In the genomic region with DNA sequence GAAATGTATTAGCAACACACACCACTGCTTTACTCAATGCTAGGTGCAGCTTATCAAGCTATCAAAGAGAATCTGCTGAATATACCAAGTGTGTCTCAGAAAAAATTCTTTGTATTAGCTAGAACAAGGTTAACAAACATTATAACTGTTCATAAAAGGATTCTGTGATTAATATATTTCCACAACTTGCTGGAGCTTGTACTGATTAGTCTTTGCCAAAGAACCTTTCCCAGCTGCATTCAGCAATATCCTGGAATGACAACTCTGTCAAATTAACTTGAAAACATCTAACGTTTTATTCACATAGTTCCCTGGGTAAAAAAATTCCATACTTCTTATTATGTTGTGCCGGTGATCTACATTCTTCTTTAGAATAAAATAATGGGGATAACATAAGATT, we compare ENCODE assay signal across 22 cellular contexts.
"Had no signal": no experiment of that assay in that cellular context is flagged by ENCODE, and none has a peak within 500 bp of the region (broad histone marks: within the 10 kb centered on the region; RNA-seq: fewer than 3 reads in every experiment).

No MANE protein-coding gene starts in this region.

- ATAC-seq: left colon; left lung; lower lobe of right lung; natural killer cell; right lobe of liver; stimulated activated memory B cell treated with anti-CD40 and anti-IgM and Interleukin-4, amounts not matched to agents 10 μg/mL and 1 μg/mL and 100 μg/mL, for 72 hours; stimulated activated naive CD8-positive, alpha-beta T cell treated with anti-CD3 and anti-CD28 coated beads, Interleukin-15, amount 100 ng/mL, for 72 hours had no signal

- H3K27ac ChIP-seq: left lung, lower lobe of right lung, ovary, right atrium auricular region, right lobe of liver, tibial nerve, uterus had no signal

- DNase-seq: kidney; left colon; left lung; lower lobe of right lung; mesendoderm; naive B cell; natural killer cell; nephron progenitor cell; ovary; right lobe of liver; stimulated activated CD4-positive, alpha-beta T cell treated with anti-CD3 and anti-CD28 coated beads, Interleukin-1b, Interleukin-23, amount 100 ng/mL, for 48 hours; stimulated activated CD4-positive, alpha-beta T cell treated with anti-CD3 and anti-CD28 coated beads, Interleukin-2, amount 100 ng/mL, for 48 hours; stimulated activated CD4-positive, alpha-beta T cell treated with anti-CD3 and anti-CD28 coated beads, Interleukin-4, amount 100 ng/mL, for 4 hours; stimulated activated CD8-positive, alpha-beta memory T cell treated with anti-CD3 and anti-CD28 coated beads, Interleukin-4, amount 100 ng/mL, for 48 hours; stimulated activated naive CD4-positive, alpha-beta T cell treated with Interleukin-2 at 50 U/mL for 16 hours; stimulated activated naive CD8-positive, alpha-beta T cell treated with anti-CD3 and anti-CD28 coated beads, Interleukin-15, amount 100 ng/mL, for 72 hours; substantia nigra; uterus had no signal

- H3K36me3 ChIP-seq: left lung, lower lobe of right lung, ovary, right atrium auricular region, right lobe of liver, tibial nerve, uterus had no signal

- H3K4me2 ChIP-seq: smooth muscle cell had no signal

- H3K27me3 ChIP-seq: left lung, ovary, right atrium auricular region, right lobe of liver, tibial nerve, uterus had no signal

- FAIRE-seq: kidney had no signal

- H3K4me3 ChIP-seq: left lung, lower lobe of right lung, ovary, right atrium auricular region, right lobe of liver, smooth muscle cell, tibial nerve, uterus had no signal

- H3K4me1 ChIP-seq: left lung, lower lobe of right lung, right atrium auricular region, right lobe of liver, uterus had no signal

- H3K9me3 ChIP-seq: left lung, lower lobe of right lung, ovary, right atrium auricular region, right lobe of liver, tibial nerve, uterus had no signal
